ENCODE assay signal across 16 cellular contexts in genomic region chr17:76508472-76508871, GRCh38. TPM values are rescaled to one million over a fixed set of nuclear protein-coding genes. Genes with fewer than 3 reads are reported as not detected.
"Had no signal": no experiment of that assay in that cellular context is flagged by ENCODE, and none has a peak within 500 bp of the region (broad histone marks: within the 10 kb centered on the region; RNA-seq: fewer than 3 reads in every experiment).

No MANE protein-coding gene starts in this region.

RNA-seq across cellular contexts. Expression of gene CYGB, which starts 29.0 kb away (rescaled TPM):
- total RNA-seq: activated CD4-positive, alpha-beta memory T cell treated with anti-CD3 and anti-CD28 coated beads, Interleukin-2, amount 10 ng/mL, durations not matched to agents 7 days and 5 days; activated CD4-positive, alpha-beta T cell treated with anti-CD3 and anti-CD28 coated beads, Interleukin-2, amount 10 ng/mL, durations not matched to agents 7 days and 5 days had no signal

RNA-seq across cellular contexts. Expression of gene PRCD, which starts 31.4 kb away (rescaled TPM):
- total RNA-seq: activated CD4-positive, alpha-beta memory T cell treated with anti-CD3 and anti-CD28 coated beads, Interleukin-2, amount 10 ng/mL, durations not matched to agents 7 days and 5 days; activated CD4-positive, alpha-beta T cell treated with anti-CD3 and anti-CD28 coated beads, Interleukin-2, amount 10 ng/mL, durations not matched to agents 7 days and 5 days; endothelial cell of umbilical vein; T-helper 2 cell treated with Interferon-gamma antibody and Interleukin-4, amounts not matched to agents 100 ng/mL and 5 ng/mL, for 36 hours had no signal
- polyA plus RNA-seq: aorta, endothelial cell of umbilical vein had no signal

RNA-seq across cellular contexts. Expression of gene AANAT, which starts 41.1 kb away (rescaled TPM):
- total RNA-seq: activated CD4-positive, alpha-beta memory T cell treated with anti-CD3 and anti-CD28 coated beads, Interleukin-2, amount 10 ng/mL, durations not matched to agents 7 days and 5 days; activated CD4-positive, alpha-beta T cell treated with anti-CD3 and anti-CD28 coated beads, Interleukin-2, amount 10 ng/mL, durations not matched to agents 7 days and 5 days; activated T-cell treated with anti-CD3 and anti-CD28 coated beads, Interleukin-2, amount 50 U/mL, for 72 hours; adrenal gland; aorta; body of pancreas; colonic mucosa; dermis microvascular lymphatic vessel endothelial cell; endothelial cell of umbilical vein; esophagus squamous epithelium; fibroblast of lung; fibroblast of villous mesenchyme; gastroesophageal sphincter; glomerular endothelial cell; T-helper 2 cell treated with Interferon-gamma antibody and Interleukin-4, amounts not matched to agents 100 ng/mL and 5 ng/mL, for 36 hours had no signal
- polyA plus RNA-seq: aorta, endothelial cell of umbilical vein, esophagus, fibroblast of lung had no signal
